ENCODE assay signal across 8 cellular contexts in genomic region chr6:87731818-87732661, GRCh38. TPM values are rescaled to one million over a fixed set of nuclear protein-coding genes. Genes with fewer than 3 reads are reported as not detected.
DNase-seq lines count a peak whose midpoint lies in the region; ATAC-seq and TF ChIP-seq lines count a peak whose summit lies in the region.

No MANE protein-coding gene starts in this region.

- H3K4me3 ChIP-seq in BLaER1 treated with 17β-estradiol and CSF1 and Interleukin-3, amounts not matched to agents 10 nM and 100 nM: no peak overlapping the region
- H3K4me3 ChIP-seq in psoas muscle: peak overlapping the region; percentile 24

- WGBS in psoas muscle, 3 donors: 4 to 11% (median 9%) methylated on average over 4 of the region's 4 CpGs

- intact Hi-C loops in psoas muscle (cut with DNase I): loop anchor here (2.0 to 5.0 kb wide), 2 partner anchors 31 to 65 kb away; no protein-coding TSS in a partner anchor

- H3K4me1 ChIP-seq in BLaER1 treated with 17β-estradiol and CSF1 and Interleukin-3, amounts not matched to agents 10 nM and 100 nM: peaks cover 0 to 66% (median 17%) of the 10 kb centered on the region in 10 experiments; a peak in 16 of 20 replicates
- peaks cover 43% of the 10 kb centered on the region for H3K4me1 ChIP-seq in psoas muscle

- H4K20me1 ChIP-seq in BLaER1 treated with 17β-estradiol and CSF1 and Interleukin-3, amounts not matched to agents 10 nM and 100 nM: no peaks in the 10 kb centered on the region

- H3K27ac ChIP-seq in BLaER1 treated with 17β-estradiol and CSF1 and Interleukin-3, amounts not matched to agents 10 nM and 100 nM: peak overlapping the region; percentile 42 to 94 (median 79); a peak in 21 of 22 replicates
- H3K27ac ChIP-seq in psoas muscle: peak overlapping the region; percentile 90

- peak overlapping the region in 10 of 11 experiments; percentile 17 to 77 (median 33); a peak in 13 of 22 replicates for H3K4me2 ChIP-seq in BLaER1 treated with 17β-estradiol and CSF1 and Interleukin-3, amounts not matched to agents 10 nM and 100 nM

- peak overlapping the region in 7 of 11 experiments; percentile 54 to 79 (median 62); a peak in 12 of 22 replicates for H3K9ac ChIP-seq in BLaER1 treated with 17β-estradiol and CSF1 and Interleukin-3, amounts not matched to agents 10 nM and 100 nM

- H3K36me3 ChIP-seq in BLaER1 treated with 17β-estradiol and CSF1 and Interleukin-3, amounts not matched to agents 10 nM and 100 nM: no peaks in the 10 kb centered on the region
- no peaks in the 10 kb centered on the region for H3K36me3 ChIP-seq in psoas muscle (ENCODE audit: insufficient read depth in 1 of 2, low read depth in 1 of 2)

- no peaks in the 10 kb centered on the region for H3K27me3 ChIP-seq in BLaER1 treated with 17β-estradiol and CSF1 and Interleukin-3, amounts not matched to agents 10 nM and 100 nM
- no peaks in the 10 kb centered on the region for H3K27me3 ChIP-seq in psoas muscle (ENCODE audit: insufficient read depth in 3 of 3, low read length in 2 of 3)

- peak; percentile 60 for ATAC-seq in GM19043 (IDR thresholded peaks at IDR 0.05; ENCODE audit: low read depth, unreplicated experiment)
- ATAC-seq in HG03342 (IDR thresholded peaks at IDR 0.05; ENCODE audit: unreplicated experiment): peak; percentile 83
- peak; percentile 81 to 90 (median 87) for ATAC-seq in psoas muscle
- no peak for ATAC-seq in HG03439 (IDR thresholded peaks at IDR 0.05; ENCODE audit: unreplicated experiment)

- DNase-seq in NCI-H69 (lab: John Stamatoyannopoulos, UW) (peak; percentile 97), activated T-helper 1 cell treated with Interleukin-2 at 50 U/mL for 16 hours (ENCODE audit: low read depth) (peak; percentile 6), glomerular endothelial cell (ENCODE audit: extremely low read depth, low read depth, low spot score) (peak; percentile 75), psoas muscle (peak; percentile 95 to 96)

- TF ChIP-seq CTCF in psoas muscle (IDR thresholded peaks at IDR 0.05): no peak

- H3K9me3 ChIP-seq in BLaER1 treated with 17β-estradiol and CSF1 and Interleukin-3, amounts not matched to agents 10 nM and 100 nM (replicated peaks in 1 of 11): peaks cover 0 to 46% (median 4%) of the 10 kb centered on the region in 11 experiments; a peak in 10 of 22 replicates
- no peaks in the 10 kb centered on the region for H3K9me3 ChIP-seq in psoas muscle

RNA-seq across cellular contexts. Expression of gene AKIRIN2, which starts 30.0 kb away (rescaled TPM):
- total RNA-seq in glomerular endothelial cell (26.1 and 32.4 TPM in 2 replicates), psoas muscle (100 to 1,000 TPM in 3 of 4 donors, 10 to 100 TPM in 1; 71.9 to 188 (median 141) TPM)
- 100 to 1,000 TPM in 1 of 3 donors, 10 to 100 TPM in 2; 65.0 to 127 (median 87.6) TPM for polyA plus RNA-seq in psoas muscle

Comparison
In these comparisons a context has a peak if more than half of its experiments do, and no peak if none do; other contexts are left out.
1. DNase-seq: peak in every context shown above with its lines; median percentile 97 in NCI-H69; 96 in psoas muscle; 75 in glomerular endothelial cell; 6 in activated T-helper 1 cell treated with Interleukin-2 at 50 U/mL for 16 hours.